ENCODE assay signal across 1 cellular context in the genomic region with DNA sequence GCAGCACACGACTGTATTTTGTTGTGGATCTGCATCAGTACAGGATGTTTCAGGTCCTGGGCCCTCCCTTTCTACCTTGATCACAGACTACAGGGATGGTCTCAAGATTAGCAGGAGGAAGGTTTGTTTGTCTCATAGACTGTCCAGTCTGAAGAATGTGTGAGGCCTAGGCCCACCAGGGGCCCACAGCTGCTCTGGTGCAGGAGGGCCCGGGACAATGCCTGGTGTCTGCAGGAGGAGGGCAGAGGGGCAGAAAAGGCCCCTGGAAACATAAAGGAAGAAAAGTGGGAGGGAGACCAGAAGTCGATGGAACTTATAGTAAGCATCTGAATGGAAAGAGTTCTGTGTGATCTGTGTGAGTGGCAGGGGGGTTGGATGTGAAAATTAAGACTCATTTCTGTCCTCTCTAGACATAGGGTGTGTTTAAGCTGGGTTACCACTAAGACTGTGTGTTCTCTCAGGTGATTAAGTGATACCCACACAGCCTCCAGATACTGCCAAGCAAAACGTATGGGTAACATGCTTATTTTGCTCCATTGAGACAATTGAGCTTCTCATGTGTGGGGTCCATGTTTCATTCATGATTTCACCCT.
TF ChIP-seq lines count a peak whose summit lies in the region.

No MANE protein-coding gene starts in this region.

TF ChIP-seq in K562, 482 proteins besides CTCF, POLR2A, EP300 and RAD21 (continued from another document):
- TF ChIP-seq, protein P1, sequence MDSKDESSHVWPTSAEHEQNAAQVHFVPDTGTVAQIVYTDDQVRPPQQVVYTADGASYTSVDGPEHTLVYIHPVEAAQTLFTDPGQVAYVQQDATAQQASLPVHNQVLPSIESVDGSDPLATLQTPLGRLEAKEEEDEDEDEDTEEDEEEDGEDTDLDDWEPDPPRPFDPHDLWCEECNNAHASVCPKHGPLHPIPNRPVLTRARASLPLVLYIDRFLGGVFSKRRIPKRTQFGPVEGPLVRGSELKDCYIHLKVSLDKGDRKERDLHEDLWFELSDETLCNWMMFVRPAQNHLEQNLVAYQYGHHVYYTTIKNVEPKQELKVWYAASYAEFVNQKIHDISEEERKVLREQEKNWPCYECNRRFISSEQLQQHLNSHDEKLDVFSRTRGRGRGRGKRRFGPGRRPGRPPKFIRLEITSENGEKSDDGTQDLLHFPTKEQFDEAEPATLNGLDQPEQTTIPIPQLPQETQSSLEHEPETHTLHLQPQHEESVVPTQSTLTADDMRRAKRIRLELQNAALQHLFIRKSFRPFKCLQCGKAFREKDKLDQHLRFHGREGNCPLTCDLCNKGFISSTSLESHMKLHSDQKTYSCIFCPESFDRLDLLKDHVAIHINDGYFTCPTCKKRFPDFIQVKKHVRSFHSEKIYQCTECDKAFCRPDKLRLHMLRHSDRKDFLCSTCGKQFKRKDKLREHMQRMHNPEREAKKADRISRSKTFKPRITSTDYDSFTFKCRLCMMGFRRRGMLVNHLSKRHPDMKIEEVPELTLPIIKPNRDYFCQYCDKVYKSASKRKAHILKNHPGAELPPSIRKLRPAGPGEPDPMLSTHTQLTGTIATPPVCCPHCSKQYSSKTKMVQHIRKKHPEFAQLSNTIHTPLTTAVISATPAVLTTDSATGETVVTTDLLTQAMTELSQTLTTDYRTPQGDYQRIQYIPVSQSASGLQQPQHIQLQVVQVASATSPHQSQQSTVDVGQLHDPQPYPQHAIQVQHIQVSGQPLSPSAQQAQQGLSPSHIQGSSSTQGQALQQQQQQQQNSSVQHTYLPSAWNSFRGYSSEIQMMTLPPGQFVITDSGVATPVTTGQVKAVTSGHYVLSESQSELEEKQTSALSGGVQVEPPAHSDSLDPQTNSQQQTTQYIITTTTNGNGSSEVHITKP (IDR thresholded peaks at IDR 0.05; ENCODE audit: partially characterized antibody): no peak
- TF ChIP-seq NR1H2 (CRISPR knock-in tag; IDR thresholded peaks at IDR 0.05): no peak
- TF ChIP-seq ARID3A (IDR thresholded peaks at IDR 0.05; ENCODE audit: borderline replicate concordance, low read depth, low read length): no peak
- no peak for TF ChIP-seq SREBF1 (IDR thresholded peaks at IDR 0.05; ENCODE audit: borderline replicate concordance, low read depth, low read length)
- TF ChIP-seq YY1 (IDR thresholded peaks at IDR 0.05; ENCODE audit: borderline replicate concordance in 1 of 3, control insufficient read depth in 1 of 3, extremely low read depth in 1 of 3, insufficient read depth in 3 of 3, insufficient read length in 1 of 3, insufficient replicate concordance in 2 of 3, low read depth in 1 of 3, low read length in 2 of 3): no peak
- no peak for TF ChIP-seq CTBP1 (IDR thresholded peaks at IDR 0.05; ENCODE audit: borderline replicate concordance)
